Comparison of ENCODE assay signal across 8 cellular contexts in genomic region chr2:181312515-181312927, GRCh38.
DNase-seq lines count a peak whose midpoint lies in the region; ATAC-seq and TF ChIP-seq lines count a peak whose summit lies in the region.
"Had no signal": no experiment of that assay in that cellular context is flagged by ENCODE, and none has a peak within 500 bp of the region (broad histone marks: within the 10 kb centered on the region; RNA-seq: fewer than 3 reads in every experiment).

No MANE protein-coding gene starts in this region.

- no peaks in the 10 kb centered on the region for H3K36me3 Mint-ChIP-seq in mesothelial cell of epicardium

- no peaks in the 10 kb centered on the region for H3K79me2 ChIP-seq in OCI-LY7 (ENCODE audit: insufficient read depth, low read depth, low read length)

- no TSS peak for BruUV-seq in OCI-LY7 (replicated peaks; lab: Mats Ljungman, UMichigan)

- H3K27ac Mint-ChIP-seq in mesothelial cell of epicardium, result no peak overlapping the region

- intact Hi-C loops in OCI-LY7 (cut with micrococcal nuclease; ENCODE audit: unreplicated experiment), result no loop called here
- intact Hi-C loops in tibial artery (cut with DNase I; ENCODE audit: low total_unique reads), result no loop called here

- H3K36me3 ChIP-seq in OCI-LY7 (ENCODE audit: insufficient read depth, low read length), result no peaks in the 10 kb centered on the region
- H3K36me3 ChIP-seq in neutrophil, result no peaks in the 10 kb centered on the region
- H3K36me3 ChIP-seq in tibial artery, result no peaks in the 10 kb centered on the region

- CTCF ChIA-PET in OCI-LY7 (lab: Charles Lee; ENCODE audit: unreplicated experiment), result interaction anchor here (0.5 to 1.4 kb wide), 2 partner anchors 39 to 142 kb away, joined by 3 read pairs; no protein-coding TSS in a partner anchor

- DNase-seq in OCI-LY7 (ENCODE audit: low spot score), result peak; percentile 81
- DNase-seq in NCI-H2171 (lab: John Stamatoyannopoulos, UW), result no peak
- no peak for DNase-seq in tibial artery
- DNase-seq in mesothelial cell of epicardium (ENCODE audit: low spot score in 2 of 2, unreplicated experiment in 2 of 2), result no peak
- DNase-seq: IMR-90 had no signal

- H3K27ac ChIP-seq in OCI-LY7 (ENCODE audit: low read depth, low read length, poor library complexity, severe bottlenecking) (peak overlapping the region; percentile 77), neutrophil (peak overlapping the region; percentile 76), tibial artery (no peak overlapping the region)

- ATAC-seq in GM19025 (IDR thresholded peaks at IDR 0.05; ENCODE audit: low read depth, unreplicated experiment) (peak; percentile 92), HG02678 (IDR thresholded peaks at IDR 0.05; ENCODE audit: unreplicated experiment) (peak; percentile 87)

- POLR2A ChIA-PET in OCI-LY7 (lab: Charles Lee), result interaction anchor here (0.6 to 24.2 kb wide), 17 partner anchors 3 to 150 kb away, joined by 3 to 261 read pairs (median 4); partner anchors contain the start of gene ITGA4

- peak overlapping the region; percentile 98 for H2AFZ ChIP-seq in OCI-LY7 (ENCODE audit: low read length)

- H3K9me2 ChIP-seq in OCI-LY7 (ENCODE audit: insufficient read depth, low read length), result no peaks in the 10 kb centered on the region

- H3K4me1 ChIP-seq in OCI-LY7 (ENCODE audit: insufficient read depth, low read length, poor library complexity, severe bottlenecking), result peaks cover 69% of the 10 kb centered on the region
- H3K4me1 ChIP-seq in neutrophil (ENCODE audit: control insufficient read depth in 1 of 2, insufficient read depth in 1 of 2, low read depth in 1 of 2, low read length in 1 of 2), result peaks cover 41 to 44% of the 10 kb centered on the region in 2 experiments
- no peaks in the 10 kb centered on the region for H3K4me1 ChIP-seq in tibial artery

- H3K4me1 Mint-ChIP-seq in mesothelial cell of epicardium, result peaks cover 6% of the 10 kb centered on the region

- TF ChIP-seq CTCF in OCI-LY7 (conservative IDR thresholded peaks at IDR 0.05; ENCODE audit: low read length), result no peak
- TF ChIP-seq CTCF in neutrophil (IDR thresholded peaks at IDR 0.05), result no peak
- TF ChIP-seq CTCF in tibial artery (IDR thresholded peaks at IDR 0.05), result no peak
- TF ChIP-seq CTCF in mesothelial cell of epicardium (IDR thresholded peaks at IDR 0.05; ENCODE audit: unreplicated experiment), result no peak

- peak overlapping the region; percentile 62 for H3K4me2 ChIP-seq in OCI-LY7 (ENCODE audit: low read length)

- peak overlapping the region; percentile 39 for H3K4me3 ChIP-seq in OCI-LY7 (ENCODE audit: low read depth, low read length, poor library complexity, severe bottlenecking)
- peak overlapping the region; percentile 15 to 18 for H3K4me3 ChIP-seq in neutrophil (ENCODE audit: low read depth in 1 of 2, low read length in 1 of 2)
- H3K4me3 ChIP-seq in tibial artery, result no peak overlapping the region

- H3K9me3 Mint-ChIP-seq in mesothelial cell of epicardium, result no peaks in the 10 kb centered on the region

- H3K9me3 ChIP-seq in OCI-LY7 (ENCODE audit: low read length), result no peaks in the 10 kb centered on the region
- no peaks in the 10 kb centered on the region for H3K9me3 ChIP-seq in neutrophil
- no peaks in the 10 kb centered on the region for H3K9me3 ChIP-seq in tibial artery

- no peaks in the 10 kb centered on the region for H3K27me3 Mint-ChIP-seq in mesothelial cell of epicardium (ENCODE audit: low read depth)

- no peaks in the 10 kb centered on the region for H3K27me3 ChIP-seq in neutrophil
- no peaks in the 10 kb centered on the region for H3K27me3 ChIP-seq in tibial artery

- H3K4me3 Mint-ChIP-seq in mesothelial cell of epicardium, result no peak overlapping the region

- no peaks in the 10 kb centered on the region for H4K20me1 ChIP-seq in OCI-LY7 (ENCODE audit: insufficient read depth, low read length)

Comparison
In these comparisons a context has a peak if more than half of its experiments do, and no peak if none do; other contexts are left out.
1. H3K27ac ChIP-seq: peak in OCI-LY7 (single experiment) and neutrophil (single experiment); none in tibial artery (0 of 2).
2. H3K4me3 ChIP-seq: peak in OCI-LY7 (single experiment) and neutrophil (2 of 2); none in tibial artery (0 of 2).